Comparison of ENCODE assay signal across 9 cellular contexts in genomic region chr9:81685763-81686613, GRCh38.
DNase-seq lines count a peak whose midpoint lies in the region; ATAC-seq and TF ChIP-seq lines count a peak whose summit lies in the region.
"Had no signal": no experiment of that assay in that cellular context is flagged by ENCODE, and none has a peak within 500 bp of the region (broad histone marks: within the 10 kb centered on the region; RNA-seq: fewer than 3 reads in every experiment).

No MANE protein-coding gene starts in this region.

- H3K27me3 ChIP-seq in iPS-20b (ENCODE audit: insufficient read depth, low read length) (peaks cover 6% of the 10 kb centered on the region), tibial artery (no peaks in the 10 kb centered on the region)

- intact Hi-C loops in tibial artery (cut with DNase I; ENCODE audit: low total_unique reads) = loop anchor here (2.0 to 5.0 kb wide), 3 partner anchors 74 to 163 kb away; no protein-coding TSS in a partner anchor

- H3K36me3 ChIP-seq in iPS-20b (ENCODE audit: insufficient read depth, low read depth, low read length) = peaks cover 56% of the 10 kb centered on the region
- peaks cover 0 to 15% (median 8%) of the 10 kb centered on the region in 3 donors for H3K36me3 ChIP-seq in tibial artery
- H3K36me3 ChIP-seq: neutrophil had no signal

- TF ChIP-seq CTCF in WI38 (IDR thresholded peaks at IDR 0.05; ENCODE audit: low read depth, low read length) = no peak
- no peak for TF ChIP-seq CTCF in tibial artery (IDR thresholded peaks at IDR 0.05)

- H3K9me3 ChIP-seq in iPS-20b (ENCODE audit: insufficient read depth, low read depth, low read length) (no peaks in the 10 kb centered on the region), tibial artery (no peaks in the 10 kb centered on the region)
- H3K9me3 ChIP-seq: neutrophil had no signal

- DNase-seq in NCI-H146 (lab: John Stamatoyannopoulos, UW) (peak; percentile 5), NCI-H146 treated with DMSO at 0.1 percent for 48 hours (lab: John Stamatoyannopoulos, UW; ENCODE audit: unreplicated experiment) (no peak), tibial artery (no peak), nucleus accumbens (lab: John Stamatoyannopoulos, UW) (no peak)
- DNase-seq in activated CD8-positive, alpha-beta memory T cell treated with anti-CD3 and anti-CD28 coated beads, Interleukin-2, amount 50 U/mL, for 4 hours = no peak

- H3K4me3 ChIP-seq in WI38 (ENCODE audit: low read depth, low read length) (peak overlapping the region; percentile 88), iPS-20b (ENCODE audit: low read length) (peak overlapping the region; percentile 96), tibial artery (peak overlapping the region; percentile 77 to 95)

- H3K4me1 ChIP-seq in iPS-20b (ENCODE audit: insufficient read depth, low read length) (peaks cover 30% of the 10 kb centered on the region; the same call in 1 of the 2 replicates), tibial artery (peaks cover 0 to 52% (median 32%) of the 10 kb centered on the region in 4 donors)

- ATAC-seq in HG03196 (IDR thresholded peaks at IDR 0.05; ENCODE audit: unreplicated experiment) = no peak

- peak overlapping the region; percentile 85; the same call in 1 of the 2 replicates for H3K9ac ChIP-seq in iPS-20b (ENCODE audit: low read depth, low read length)

- no peak overlapping the region for H3K27ac ChIP-seq in iPS-20b (ENCODE audit: low read length)
- no peak overlapping the region for H3K27ac ChIP-seq in tibial artery
- H3K27ac ChIP-seq: neutrophil had no signal
